8 cellular contexts compared by ENCODE assay signal in the genomic region with DNA sequence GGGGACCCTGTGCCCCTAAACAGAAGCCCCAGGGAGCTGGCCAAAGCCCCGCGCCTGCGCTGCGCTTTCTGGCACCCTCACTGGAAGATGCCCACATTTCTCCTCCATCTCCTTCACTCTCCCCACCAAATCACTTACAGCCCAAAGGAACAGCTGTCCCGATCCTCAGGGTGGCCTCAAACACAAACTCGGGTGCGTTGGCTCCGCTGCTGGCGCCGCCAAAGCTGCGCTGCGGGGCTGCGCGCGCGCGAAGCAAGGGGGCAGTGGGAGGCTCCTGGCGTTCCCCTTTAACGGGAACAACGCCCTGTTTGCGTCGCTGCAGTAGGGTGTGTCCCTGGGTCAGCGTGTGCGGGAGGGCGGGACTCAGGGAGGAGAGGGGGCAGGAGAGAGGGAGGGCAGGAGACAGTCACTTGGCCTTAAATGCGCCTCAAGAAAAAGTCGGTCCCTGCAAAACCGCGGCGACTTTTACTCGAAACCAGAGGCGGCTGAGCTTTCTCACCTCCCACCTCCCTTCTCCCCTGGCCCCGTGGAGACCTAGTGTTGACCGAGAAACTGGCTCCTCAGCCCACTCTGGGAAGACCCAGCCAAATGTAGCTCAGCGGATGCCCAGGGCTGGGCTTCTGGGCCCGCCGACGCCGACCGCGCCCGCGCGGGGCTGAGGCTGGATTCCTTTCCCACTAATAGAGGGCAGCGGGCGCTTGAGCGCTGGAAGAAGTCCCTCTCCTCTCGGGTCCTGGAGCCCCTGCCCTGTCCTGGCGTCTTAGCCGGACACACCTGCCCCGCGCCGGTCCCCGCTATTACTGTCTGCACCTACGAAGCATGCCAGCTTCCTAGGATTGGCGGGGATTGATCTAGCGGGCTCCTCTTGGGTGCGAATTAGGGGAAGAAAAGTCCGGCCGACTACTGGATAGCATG. TPM values are rescaled to one million over a fixed set of nuclear protein-coding genes. Genes with fewer than 3 reads are reported as not detected.
DNase-seq lines count a peak whose midpoint lies in the region; ATAC-seq and TF ChIP-seq lines count a peak whose summit lies in the region.

No MANE protein-coding gene starts in this region.

- no peaks in the 10 kb centered on the region for H3K36me3 ChIP-seq in kidney epithelial cell (ENCODE audit: control insufficient read depth, insufficient read depth, low read length)

- no peaks in the 10 kb centered on the region for H3K36me3 Mint-ChIP-seq in stimulated activated effector memory CD8-positive, alpha-beta T cell treated with anti-CD3 and anti-CD28 coated beads, Interleukin-12 subunit alpha, Interleukin-12 subunit beta, amount 100 ng/mL, for 72 hours

- H3K4me3 Mint-ChIP-seq in stimulated activated effector memory CD8-positive, alpha-beta T cell treated with anti-CD3 and anti-CD28 coated beads, Interleukin-12 subunit alpha, Interleukin-12 subunit beta, amount 100 ng/mL, for 72 hours, result peak overlapping the region; percentile 14

- no peak for TF ChIP-seq CTCF in coronary artery (IDR thresholded peaks at IDR 0.05)
- peak; percentile 9 for TF ChIP-seq CTCF in kidney epithelial cell (IDR thresholded peaks at IDR 0.05; ENCODE audit: insufficient read depth, low read length, poor library complexity, severe bottlenecking)

- H3K27ac ChIP-seq in coronary artery, result peak overlapping the region; percentile 95 to 98

- no peak for ATAC-seq in stimulated activated effector memory CD8-positive, alpha-beta T cell treated with anti-CD3 and anti-CD28 coated beads, Interleukin-12 subunit alpha, Interleukin-12 subunit beta, amount 100 ng/mL, for 72 hours
- no peak for ATAC-seq in HG03342 (IDR thresholded peaks at IDR 0.05; ENCODE audit: unreplicated experiment)
- ATAC-seq in GM18867 (IDR thresholded peaks at IDR 0.05; ENCODE audit: unreplicated experiment), result no peak

- no peak overlapping the region for H3K27ac Mint-ChIP-seq in stimulated activated effector memory CD8-positive, alpha-beta T cell treated with anti-CD3 and anti-CD28 coated beads, Interleukin-12 subunit alpha, Interleukin-12 subunit beta, amount 100 ng/mL, for 72 hours

- H3K4me1 Mint-ChIP-seq in stimulated activated effector memory CD8-positive, alpha-beta T cell treated with anti-CD3 and anti-CD28 coated beads, Interleukin-12 subunit alpha, Interleukin-12 subunit beta, amount 100 ng/mL, for 72 hours, result peaks cover 25% of the 10 kb centered on the region

- no peaks in the 10 kb centered on the region for H3K9me3 Mint-ChIP-seq in stimulated activated effector memory CD8-positive, alpha-beta T cell treated with anti-CD3 and anti-CD28 coated beads, Interleukin-12 subunit alpha, Interleukin-12 subunit beta, amount 100 ng/mL, for 72 hours

- DNase-seq in D341Med (ENCODE audit: low spot score) (peak; percentile 21), NCI-H226 (peak; percentile 29), coronary artery (ENCODE audit: low spot score) (peak; percentile 95), kidney epithelial cell (ENCODE audit: low read depth) (no peak)
- DNase-seq in stimulated activated effector memory CD8-positive, alpha-beta T cell treated with anti-CD3 and anti-CD28 coated beads, Interleukin-12 subunit alpha, Interleukin-12 subunit beta, amount 100 ng/mL, for 72 hours (ENCODE audit: low spot score in 2 of 2), result peak in 1 of 2 donors; percentile 51
- no peak for DNase-seq in stimulated activated CD4-positive, alpha-beta T cell treated with anti-CD3 and anti-CD28 coated beads, Interleukin-12 subunit alpha, Interleukin-12 subunit beta, amount 100 ng/mL, for 4 hours

- peaks cover 27% of the 10 kb centered on the region for H3K27me3 ChIP-seq in kidney epithelial cell (ENCODE audit: control insufficient read depth, insufficient read depth, low read length)

- H3K4me3 ChIP-seq in coronary artery, result peak overlapping the region; percentile 81
- H3K4me3 ChIP-seq in kidney epithelial cell (ENCODE audit: low read depth, low read length), result peak overlapping the region; percentile 51

RNA-seq across cellular contexts. Expression of a gene that starts 2.6 kb away (rescaled TPM):
- total RNA-seq in kidney epithelial cell, result 12.6 TPM in 2 replicates

Comparison
In these comparisons a context has a peak if more than half of its experiments do, and no peak if none do; other contexts are left out.
1. DNase-seq: peak in D341Med (single experiment), NCI-H226 (single experiment) and coronary artery (single experiment); none in kidney epithelial cell (single experiment) and stimulated activated CD4-positive, alpha-beta T cell treated with anti-CD3 and anti-CD28 coated beads, Interleukin-12 subunit alpha, Interleukin-12 subunit beta, amount 100 ng/mL, for 4 hours (single experiment).